Comparison of ENCODE assay signal across 13 cellular contexts in the genomic region with DNA sequence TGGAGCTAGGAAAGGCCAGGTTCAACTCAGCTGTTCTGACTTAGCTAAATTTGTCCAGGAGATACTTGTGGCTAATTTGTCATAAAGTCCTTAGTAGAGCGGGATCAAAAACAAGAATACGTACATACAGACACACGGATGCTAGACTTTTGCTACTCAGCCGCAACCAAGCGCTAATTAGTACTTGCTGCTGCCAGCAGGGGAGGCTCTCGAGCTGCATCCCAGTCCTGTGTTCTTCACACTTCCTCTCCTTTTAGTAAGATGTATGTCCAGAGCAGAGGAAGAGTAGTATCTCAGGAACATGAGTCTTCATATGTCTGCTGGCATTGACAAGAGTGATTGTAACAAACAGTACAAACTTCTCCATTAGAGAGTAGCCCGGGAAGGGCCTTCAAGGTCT. TPM values are rescaled to one million over a fixed set of nuclear protein-coding genes. Genes with fewer than 3 reads are reported as not detected.
DNase-seq lines count a peak whose midpoint lies in the region; ATAC-seq, FAIRE-seq and TF ChIP-seq lines count a peak whose summit lies in the region.
"Had no signal": no experiment of that assay in that cellular context is flagged by ENCODE, and none has a peak within 500 bp of the region (broad histone marks: within the 10 kb centered on the region; RNA-seq: fewer than 3 reads in every experiment).

No MANE protein-coding gene starts in this region.

- no peak overlapping the region for H3K27ac Mint-ChIP-seq in Calu3 (ENCODE audit: unreplicated experiment)
- H3K27ac Mint-ChIP-seq: stimulated activated naive CD8-positive, alpha-beta T cell treated with anti-CD3 and anti-CD28 coated beads, Interleukin-15, Interleukin-2, amounts not matched to agents 100 ng/mL and 50 ng/mL, for 24 hours had no signal

- TF ChIP-seq RAD21 in A549 (conservative IDR thresholded peaks at IDR 0.05 in 1 of 2, IDR thresholded peaks at IDR 0.05 in 1 of 2), result peak; percentile 51 to 72; a peak in 4 of 5 replicates

- H3K4me2 ChIP-seq in A549 (no peak overlapping the region), PC-3 (ENCODE audit: low read length) (no peak overlapping the region)

- ATAC-seq in A549, result peak; percentile 41 to 52; a peak in 3 of 6 replicates
- no peak for ATAC-seq in PC-3
- ATAC-seq: left lobe of liver had no signal

- no peaks in the 10 kb centered on the region for H3K27me3 ChIP-seq in PC-3 (ENCODE audit: low read length)
- H3K27me3 ChIP-seq: SJCRH30 had no signal

- FAIRE-seq in A549 (lab: Jason Lieb, UNC), result no peak
- FAIRE-seq: small intestine had no signal

- no TSS peak for BruUV-seq in Calu3 (replicated peaks; lab: Mats Ljungman, UMichigan)
- no TSS peak for BruUV-seq in PC-3 (replicated peaks; lab: Mats Ljungman, UMichigan)

- H3K9ac ChIP-seq in PC-3 (ENCODE audit: low read length), result no peak overlapping the region

- TF ChIP-seq POLR2A in A549 (IDR thresholded peaks at IDR 0.05; ENCODE audit: low read length), result no peak

- H3K36me3 ChIP-seq in PC-3 (ENCODE audit: low read depth, low read length), result no peaks in the 10 kb centered on the region
- H3K36me3 ChIP-seq: SJCRH30 had no signal

- H3K36me3 Mint-ChIP-seq in Calu3 (ENCODE audit: insufficient read depth, unreplicated experiment), result peaks cover 3% of the 10 kb centered on the region

- no peaks in the 10 kb centered on the region for H3F3A ChIP-seq in PC-3 (ENCODE audit: low read length, unreplicated experiment)

- peak; percentile 41 to 58 for DNase-seq in A549 (ENCODE audit: low read depth in 1 of 2, low spot score in 1 of 2)
- DNase-seq in Calu3, result peak; percentile 18
- no peak for DNase-seq in PC-3
- DNase-seq in fibroblast of pulmonary artery (ENCODE audit: low read depth), result no peak
- no peak for DNase-seq in stimulated activated naive CD4-positive, alpha-beta T cell (lab: John Stamatoyannopoulos, UW)
- DNase-seq in activated T-cell treated with anti-CD3 and anti-CD28 coated beads, Interleukin-2, amount 50 U/mL, for 1 hour, result no peak
- no peak for DNase-seq in Ammon's horn (ENCODE audit: low spot score)
- no peak for DNase-seq in RWPE1 (ENCODE audit: low spot score)
- DNase-seq: NCI-H187, small intestine had no signal

- 76% methylated on average over 7 of the region's 7 CpGs for WGBS in A549 (ENCODE audit: missing lambda C conversion rate)

- no peak overlapping the region for H3K4me3 ChIP-seq in A549
- H3K4me3 ChIP-seq in PC-3 (ENCODE audit: low read length), result no peak overlapping the region
- no peak overlapping the region for H3K4me3 ChIP-seq in fibroblast of pulmonary artery (replicated peaks; ENCODE audit: low read depth, low read length)
- H3K4me3 ChIP-seq: SJCRH30 had no signal

- H3K9me3 ChIP-seq in A549, result no peaks in the 10 kb centered on the region
- H3K9me3 ChIP-seq in PC-3 (ENCODE audit: low read length), result no peaks in the 10 kb centered on the region
- H3K9me3 ChIP-seq: SJCRH30 had no signal

- CTCF ChIA-PET in A549 (lab: Yijun Ruan, JAX), result interaction anchor here (0.9 to 8.7 kb wide), 15 partner anchors 9 to 420 kb away, joined by 3 to 128 read pairs (median 4); a partner anchor contains a TSS
- CTCF ChIA-PET in Calu3 (lab: Charles Lee), result interaction anchor here (0.7 to 0.8 kb wide), 2 partner anchors 19 to 321 kb away, joined by 3 read pairs; no protein-coding TSS in a partner anchor
- CTCF ChIA-PET in PC-3 (lab: Charles Lee), result no interaction called here
- CTCF ChIA-PET in RWPE1 (lab: Yijun Ruan, JAX), result interaction anchor here (0.5 to 1.5 kb wide), 7 partner anchors 70 to 810 kb away, joined by 3 to 6 read pairs (median 3); a partner anchor contains a TSS

- no peak overlapping the region for H3K27ac ChIP-seq in A549
- no peak overlapping the region for H3K27ac ChIP-seq in PC-3 (ENCODE audit: low read length)
- H3K27ac ChIP-seq in RWPE1, result no peak overlapping the region
- H3K27ac ChIP-seq: SJCRH30 had no signal

- no peaks in the 10 kb centered on the region for H4K20me1 ChIP-seq in PC-3 (ENCODE audit: low read length)

- POLR2A ChIA-PET in A549 (lab: Yijun Ruan, JAX), result no interaction called here
- POLR2A ChIA-PET in PC-3 (lab: Charles Lee; ENCODE audit: unreplicated experiment), result interaction anchor here (0.6 kb wide), 1 partner anchor 407 kb away, joined by 5 read pairs; no protein-coding TSS in a partner anchor
- POLR2A ChIA-PET in RWPE1 (lab: Yijun Ruan, JAX; ENCODE audit: low non-redundant PET), result no interaction called here

- TF ChIP-seq CTCF in A549 (IDR thresholded peaks at IDR 0.05) (peak; percentile 53), Calu3 (IDR thresholded peaks at IDR 0.05; ENCODE audit: unreplicated experiment) (peak; percentile 21), PC-3 (conservative IDR thresholded peaks at IDR 0.05; ENCODE audit: low read depth, low read length) (peak; percentile 66), fibroblast of pulmonary artery (IDR thresholded peaks at IDR 0.05; ENCODE audit: low read length, missing control alignments) (peak; percentile 34), RWPE1 (conservative IDR thresholded peaks at IDR 0.05; ENCODE audit: low read depth) (no peak)

- H3K4me1 ChIP-seq in A549 (no peaks in the 10 kb centered on the region), PC-3 (ENCODE audit: insufficient read depth, low read length) (peaks cover 13% of the 10 kb centered on the region)
- H3K4me1 ChIP-seq: SJCRH30 had no signal

- H3K79me2 ChIP-seq in PC-3 (ENCODE audit: low read length), result no peaks in the 10 kb centered on the region

- H3K9me2 ChIP-seq in PC-3 (replicated peaks; ENCODE audit: low read length), result no peaks in the 10 kb centered on the region

- H3K4me1 Mint-ChIP-seq in Calu3 (ENCODE audit: low read depth, unreplicated experiment), result peaks cover 30% of the 10 kb centered on the region

- no peaks in the 10 kb centered on the region for H3K9me3 Mint-ChIP-seq in Calu3 (ENCODE audit: low read depth, unreplicated experiment)
- H3K9me3 Mint-ChIP-seq: stimulated activated naive CD8-positive, alpha-beta T cell treated with anti-CD3 and anti-CD28 coated beads, Interleukin-15, Interleukin-2, amounts not matched to agents 100 ng/mL and 50 ng/mL, for 24 hours had no signal

- H3K27me3 Mint-ChIP-seq in Calu3 (ENCODE audit: unreplicated experiment), result no peaks in the 10 kb centered on the region
- H3K27me3 Mint-ChIP-seq: stimulated activated naive CD8-positive, alpha-beta T cell treated with anti-CD3 and anti-CD28 coated beads, Interleukin-15, Interleukin-2, amounts not matched to agents 100 ng/mL and 50 ng/mL, for 24 hours had no signal

- intact Hi-C loops in Calu3 (cut with micrococcal nuclease; ENCODE audit: unreplicated experiment) (no loop called here), PC-3 (cut with micrococcal nuclease) (no loop called here)

- H3K4me3 Mint-ChIP-seq in Calu3 (ENCODE audit: low read depth, unreplicated experiment), result no peak overlapping the region
- H3K4me3 Mint-ChIP-seq: stimulated activated naive CD8-positive, alpha-beta T cell treated with anti-CD3 and anti-CD28 coated beads, Interleukin-15, Interleukin-2, amounts not matched to agents 100 ng/mL and 50 ng/mL, for 24 hours had no signal

- H2AFZ ChIP-seq in PC-3 (ENCODE audit: low read length), result no peak overlapping the region

- no peak for TF ChIP-seq EP300 in A549 (IDR thresholded peaks at IDR 0.05)

TF ChIP-seq in A549, 52 proteins besides CTCF, POLR2A, EP300 and RAD21:
- no peak for TF ChIP-seq CBX2 (IDR thresholded peaks at IDR 0.05; ENCODE audit: borderline replicate concordance, low read depth)
- TF ChIP-seq, protein P1, sequence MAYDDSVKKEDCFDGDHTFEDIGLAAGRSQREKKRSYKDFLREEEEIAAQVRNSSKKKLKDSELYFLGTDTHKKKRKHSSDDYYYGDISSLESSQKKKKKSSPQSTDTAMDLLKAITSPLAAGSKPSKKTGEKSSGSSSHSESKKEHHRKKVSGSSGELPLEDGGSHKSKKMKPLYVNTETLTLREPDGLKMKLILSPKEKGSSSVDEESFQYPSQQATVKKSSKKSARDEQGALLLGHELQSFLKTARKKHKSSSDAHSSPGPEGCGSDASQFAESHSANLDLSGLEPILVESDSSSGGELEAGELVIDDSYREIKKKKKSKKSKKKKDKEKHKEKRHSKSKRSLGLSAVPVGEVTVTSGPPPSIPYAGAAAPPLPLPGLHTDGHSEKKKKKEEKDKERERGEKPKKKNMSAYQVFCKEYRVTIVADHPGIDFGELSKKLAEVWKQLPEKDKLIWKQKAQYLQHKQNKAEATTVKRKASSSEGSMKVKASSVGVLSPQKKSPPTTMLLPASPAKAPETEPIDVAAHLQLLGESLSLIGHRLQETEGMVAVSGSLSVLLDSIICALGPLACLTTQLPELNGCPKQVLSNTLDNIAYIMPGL (CRISPR knock-in tag; IDR thresholded peaks at IDR 0.05; ENCODE audit: borderline replicate concordance), result no peak
- TF ChIP-seq SMC3 (IDR thresholded peaks at IDR 0.05), result peak; percentile 39; the same call in 1 of the 3 replicates

RNA-seq across cellular contexts. Expression of a gene that starts 58.3 kb away (rescaled TPM):
- 9.0 and 25.4 TPM in 2 replicates for polyA plus RNA-seq in A549 (2011; rRNA removed)
- 10.7 and 14.3 TPM in 2 replicates for polyA plus RNA-seq in A549 (2012; cell fraction: cytosol; rRNA removed)
- polyA plus RNA-seq in A549 (2012; cell fraction: nucleus; rRNA removed), result 22.5 and 35.6 TPM in 2 replicates
- polyA plus RNA-seq in A549 (2017; fragmentation: RNase III; extraction: RNeasy Plus Mini Kit Qiagen cat#74134 plus additional on column Dnase treatment), result 18.6 to 23.8 TPM (median 21.8 TPM) in 3 replicates
- polyA minus RNA-seq in A549 (2011; rRNA and poly(A)+ RNA removed), result 59.6 and 74.0 TPM in 2 replicates
- 37.8 and 38.8 TPM in 2 replicates for total RNA-seq in Calu3 (2022)
- 30.4 and 36.0 TPM in 2 replicates for total RNA-seq in PC-3 (2014; rRNA removed)

Comparison
In these comparisons a context has a peak if more than half of its experiments do, and no peak if none do; other contexts are left out.
1. DNase-seq: peak in A549 (2 of 2) and Calu3 (single experiment); none in PC-3 (single experiment), fibroblast of pulmonary artery (single experiment), stimulated activated naive CD4-positive, alpha-beta T cell (0 of 6), activated T-cell treated with anti-CD3 and anti-CD28 coated beads, Interleukin-2, amount 50 U/mL, for 1 hour (single experiment), Ammon's horn (single experiment) and RWPE1 (single experiment).